ENCODE assay signal across 8 cellular contexts in genomic region chr11:68312117-68312779, GRCh38. TPM values are rescaled to one million over a fixed set of nuclear protein-coding genes. Genes with fewer than 3 reads are reported as not detected.
A peak's percentile ranks its signal among the peaks of the same experiment; 100 is the strongest.
DNase-seq lines count a peak whose midpoint lies in the region; ATAC-seq and TF ChIP-seq lines count a peak whose summit lies in the region.

Gene LRP5 (plus strand): TSS chr11:68312591. CDS start chr11:68312715, 124 bp downstream.

- H3K4me3 ChIP-seq in heart left ventricle: peak within 1 kb of the TSS; percentile 25 to 94 (median 72)

- TF ChIP-seq POLR2A in heart left ventricle (IDR thresholded peaks at IDR 0.05): no peak

- no peaks in the 10 kb centered on the region for H3K9me3 ChIP-seq in heart left ventricle

- intact Hi-C loops in activated T-helper 1 cell treated with anti-CD3 and anti-CD28 coated beads, Interleukin-12 subunit alpha, Interleukin-12 subunit beta, Interleukin-2, Interleukin-4 antibody, amounts not matched to agents 30 ng/mL and 10 ng/mL and 1 ng/mL, durations not matched to agents 14 hours and 24 hours and 36 hours (cut with micrococcal nuclease): loop anchor here (5.0 kb wide), 1 partner anchor 70 kb away; no protein-coding TSS in a partner anchor
- intact Hi-C loops in heart left ventricle (cut with DNase I) (loop anchor here in 7 of 10 donors (2.0 to 5.0 kb wide), 4 partner anchors 40 to 70 kb away; no protein-coding TSS in a partner anchor), posterior vena cava (cut with DNase I) (loop anchor here in 1 of 2 donors (5.0 kb wide), 1 partner anchor 70 kb away; no protein-coding TSS in a partner anchor)

- peaks cover 0 to 3% (median 0%) of the 10 kb centered on the region in 9 donors for H3K27me3 ChIP-seq in heart left ventricle

- H3K4me1 Mint-ChIP-seq in activated T-helper 1 cell treated with anti-CD3 and anti-CD28 coated beads, Interleukin-12 subunit alpha, Interleukin-12 subunit beta, Interleukin-2, Interleukin-4 antibody, amounts not matched to agents 30 ng/mL and 10 ng/mL and 1 ng/mL, durations not matched to agents 14 hours and 24 hours and 36 hours (ENCODE audit: low read depth): peaks cover 48% of the 10 kb centered on the region

- peak; percentile 65 for DNase-seq in DMS 273 (lab: John Stamatoyannopoulos, UW; ENCODE audit: unreplicated experiment)
- no peak for DNase-seq in DMS 273 treated with DMSO at 0.1 percent for 48 hours (lab: John Stamatoyannopoulos, UW)
- DNase-seq in activated T-helper 1 cell treated with anti-CD3 and anti-CD28 coated beads, Interleukin-12 subunit alpha, Interleukin-12 subunit beta, Interleukin-2, Interleukin-4 antibody, amounts not matched to agents 30 ng/mL and 10 ng/mL and 1 ng/mL, durations not matched to agents 14 hours and 24 hours and 36 hours (ENCODE audit: low spot score): no peak
- DNase-seq in heart left ventricle: peak in 2 of 5 donors; percentile 31 to 46
- DNase-seq in posterior vena cava (ENCODE audit: low spot score): no peak
- DNase-seq in DMS153 treated with DMSO at 0.1 percent for 48 hours (lab: John Stamatoyannopoulos, UW; ENCODE audit: unreplicated experiment): no peak

- H3K27ac ChIP-seq in heart left ventricle: peak within 1 kb of the TSS; percentile 47 to 93 (median 84)

- TF ChIP-seq CTCF in heart left ventricle (IDR thresholded peaks at IDR 0.05): no peak

- peaks cover 7% of the 10 kb centered on the region for H3K27me3 Mint-ChIP-seq in activated T-helper 1 cell treated with anti-CD3 and anti-CD28 coated beads, Interleukin-12 subunit alpha, Interleukin-12 subunit beta, Interleukin-2, Interleukin-4 antibody, amounts not matched to agents 30 ng/mL and 10 ng/mL and 1 ng/mL, durations not matched to agents 14 hours and 24 hours and 36 hours (ENCODE audit: insufficient read depth)

- WGBS in heart left ventricle, 4 donors: 4 to 38% (median 12%) methylated on average over 8 to 85 of the region's 85 CpGs

- H3K36me3 ChIP-seq in heart left ventricle: no peaks in the 10 kb centered on the region

- no peaks in the 10 kb centered on the region for H3K9me3 Mint-ChIP-seq in activated T-helper 1 cell treated with anti-CD3 and anti-CD28 coated beads, Interleukin-12 subunit alpha, Interleukin-12 subunit beta, Interleukin-2, Interleukin-4 antibody, amounts not matched to agents 30 ng/mL and 10 ng/mL and 1 ng/mL, durations not matched to agents 14 hours and 24 hours and 36 hours

- peak within 1 kb of the TSS; percentile 79 for H3K27ac Mint-ChIP-seq in activated T-helper 1 cell treated with anti-CD3 and anti-CD28 coated beads, Interleukin-12 subunit alpha, Interleukin-12 subunit beta, Interleukin-2, Interleukin-4 antibody, amounts not matched to agents 30 ng/mL and 10 ng/mL and 1 ng/mL, durations not matched to agents 14 hours and 24 hours and 36 hours

- peak within 1 kb of the TSS; percentile 87 for H3K4me3 Mint-ChIP-seq in activated T-helper 1 cell treated with anti-CD3 and anti-CD28 coated beads, Interleukin-12 subunit alpha, Interleukin-12 subunit beta, Interleukin-2, Interleukin-4 antibody, amounts not matched to agents 30 ng/mL and 10 ng/mL and 1 ng/mL, durations not matched to agents 14 hours and 24 hours and 36 hours

- peaks cover 4% of the 10 kb centered on the region for H3K36me3 Mint-ChIP-seq in activated T-helper 1 cell treated with anti-CD3 and anti-CD28 coated beads, Interleukin-12 subunit alpha, Interleukin-12 subunit beta, Interleukin-2, Interleukin-4 antibody, amounts not matched to agents 30 ng/mL and 10 ng/mL and 1 ng/mL, durations not matched to agents 14 hours and 24 hours and 36 hours (ENCODE audit: low read depth)

- ATAC-seq in HG02798 (IDR thresholded peaks at IDR 0.05; ENCODE audit: poor library complexity, unreplicated experiment) (peak; percentile 29), heart left ventricle (peak in 2 of 4 donors; percentile 21 to 22), GM19023 (IDR thresholded peaks at IDR 0.05; ENCODE audit: unreplicated experiment) (no peak)

- peaks cover 0 to 51% (median 37%) of the 10 kb centered on the region in 12 donors for H3K4me1 ChIP-seq in heart left ventricle

RNA-seq across cellular contexts. Expression of gene LRP5, which starts in this region (rescaled TPM):
- total RNA-seq in activated T-helper 1 cell treated with anti-CD3 and anti-CD28 coated beads, Interleukin-12 subunit alpha, Interleukin-12 subunit beta, Interleukin-2, Interleukin-4 antibody, amounts not matched to agents 30 ng/mL and 10 ng/mL and 1 ng/mL, durations not matched to agents 14 hours and 24 hours and 36 hours: 21.4 and 23.9 TPM in 2 replicates
- total RNA-seq in heart left ventricle: 10 to 100 TPM; 34.5 to 62.5 (median 39.8) TPM
- polyA plus RNA-seq in heart left ventricle: 10 to 100 TPM; 30.2 to 44.0 TPM
- total RNA-seq in posterior vena cava: 10 to 100 TPM; 46.2 to 48.5 TPM
